10 cellular contexts compared by ENCODE assay signal in the genomic region with DNA sequence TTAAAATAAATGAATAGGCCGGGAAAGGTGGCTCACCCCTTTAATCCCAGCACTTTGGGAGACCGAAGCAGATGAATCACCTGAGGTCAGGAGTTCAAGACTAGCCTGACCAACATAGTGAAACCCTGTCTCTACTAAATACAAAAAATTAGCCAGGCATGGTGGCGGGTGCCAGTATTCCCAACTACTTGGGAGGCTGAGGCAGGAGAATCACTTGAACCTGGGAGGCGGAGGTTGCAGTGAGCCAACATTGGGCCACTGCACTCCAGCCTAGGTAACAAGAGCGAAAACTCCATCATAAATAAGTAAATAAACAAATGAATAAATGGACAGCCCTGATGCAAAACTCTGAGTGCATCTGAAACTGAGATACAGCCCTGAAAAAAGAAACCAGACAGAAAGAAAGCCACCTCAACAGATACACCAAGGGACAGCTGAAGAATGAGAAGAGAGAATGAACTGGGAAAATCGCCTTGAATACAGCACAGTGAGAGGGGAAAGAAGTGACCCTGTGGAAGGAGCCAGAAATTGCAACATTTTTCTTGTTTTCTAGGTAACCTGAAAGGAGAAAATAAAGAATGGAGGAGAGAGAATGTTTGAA.
DNase-seq lines count a peak whose midpoint lies in the region; ATAC-seq and TF ChIP-seq lines count a peak whose summit lies in the region.
"Had no signal": no experiment of that assay in that cellular context is flagged by ENCODE, and none has a peak within 500 bp of the region (broad histone marks: within the 10 kb centered on the region; RNA-seq: fewer than 3 reads in every experiment).

No MANE protein-coding gene starts in this region.

- TF ChIP-seq CTCF in GM10266 (IDR thresholded peaks at IDR 0.05; ENCODE audit: control insufficient read depth, insufficient read depth, low read depth, missing control alignments), result no peak

- DNase-seq in GM10266 (ENCODE audit: extremely low spot score), result peak; percentile 34
- DNase-seq in GM19238 (ENCODE audit: insufficient read length, low spot score), result peak; percentile 24
- no peak for DNase-seq in retina
- DNase-seq in cortex of kidney (lab: John Stamatoyannopoulos, UW), result no peak
- no peak for DNase-seq in G401 (ENCODE audit: low spot score)
- DNase-seq: GOT3, Peyer's patch had no signal

- in situ Hi-C loops in G401 (cut with HindIII; ENCODE audit: low sequenced_read_pairs), result no loop called here

- peak; percentile 79 for ATAC-seq in HG02798 (IDR thresholded peaks at IDR 0.05; ENCODE audit: poor library complexity, unreplicated experiment)
- peak; percentile 41 for ATAC-seq in HG03575 (IDR thresholded peaks at IDR 0.05; ENCODE audit: extremely low read depth, insufficient number of reproducible peaks, low FRiP score, unreplicated experiment)
- no peak for ATAC-seq in SK-N-SH treated with all-trans-retinoic acid at 6 μM for 48 hours

TF ChIP-seq in SK-N-SH treated with all-trans-retinoic acid at 6 μM for 48 hours, 23 proteins besides CTCF, POLR2A, EP300 and RAD21:
- no peak for TF ChIP-seq ZFP30 (CRISPR knock-in tag; IDR thresholded peaks at IDR 0.05)
- no peak for TF ChIP-seq RARB (CRISPR knock-in tag; IDR thresholded peaks at IDR 0.05)
- no peak for TF ChIP-seq ISL1 (CRISPR knock-in tag; IDR thresholded peaks at IDR 0.05)
- TF ChIP-seq ZFP3 (CRISPR knock-in tag; IDR thresholded peaks at IDR 0.05), result no peak
- TF ChIP-seq, protein P1, sequence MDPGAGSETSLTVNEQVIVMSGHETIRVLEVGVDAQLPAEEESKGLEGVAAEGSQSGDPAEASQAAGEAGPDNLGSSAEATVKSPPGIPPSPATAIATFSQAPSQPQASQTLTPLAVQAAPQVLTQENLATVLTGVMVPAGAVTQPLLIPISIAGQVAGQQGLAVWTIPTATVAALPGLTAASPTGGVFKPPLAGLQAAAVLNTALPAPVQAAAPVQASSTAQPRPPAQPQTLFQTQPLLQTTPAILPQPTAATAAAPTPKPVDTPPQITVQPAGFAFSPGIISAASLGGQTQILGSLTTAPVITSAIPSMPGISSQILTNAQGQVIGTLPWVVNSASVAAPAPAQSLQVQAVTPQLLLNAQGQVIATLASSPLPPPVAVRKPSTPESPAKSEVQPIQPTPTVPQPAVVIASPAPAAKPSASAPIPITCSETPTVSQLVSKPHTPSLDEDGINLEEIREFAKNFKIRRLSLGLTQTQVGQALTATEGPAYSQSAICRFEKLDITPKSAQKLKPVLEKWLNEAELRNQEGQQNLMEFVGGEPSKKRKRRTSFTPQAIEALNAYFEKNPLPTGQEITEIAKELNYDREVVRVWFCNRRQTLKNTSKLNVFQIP (CRISPR knock-in tag; IDR thresholded peaks at IDR 0.05; ENCODE audit: borderline replicate concordance, low read depth), result no peak
- no peak for TF ChIP-seq GLIS3 (CRISPR knock-in tag; IDR thresholded peaks at IDR 0.05)

Comparison
In these comparisons a context has a peak if more than half of its experiments do, and no peak if none do; other contexts are left out.
1. DNase-seq: peak in GM10266 (single experiment) and GM19238 (single experiment); none in retina (single experiment), cortex of kidney (single experiment) and G401 (single experiment).